Comparison of ENCODE assay signal across 1 cellular context in the genomic region with DNA sequence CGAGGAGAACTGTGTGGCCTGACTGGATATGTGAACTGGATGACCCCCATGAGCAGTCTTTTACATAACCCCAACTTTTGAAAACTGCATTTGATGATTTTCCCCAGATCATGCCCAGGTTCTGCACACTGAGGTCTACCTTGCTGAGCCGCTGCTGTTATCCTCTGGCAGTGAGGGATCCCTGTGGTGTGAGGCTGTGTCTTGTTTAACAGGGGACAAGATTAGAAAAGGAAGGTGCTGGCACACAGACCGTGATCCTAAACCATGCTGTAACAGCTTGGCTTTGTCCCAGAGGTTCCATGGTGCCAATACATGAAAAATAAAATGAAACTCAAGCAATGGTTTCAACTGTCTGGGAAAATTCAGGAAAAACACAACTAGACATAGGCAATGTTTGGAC.
TF ChIP-seq lines count a peak whose summit lies in the region.

No MANE protein-coding gene starts in this region.

TF ChIP-seq in K562, 482 proteins besides CTCF, POLR2A, EP300 and RAD21 (continued from another document):
- TF ChIP-seq ELF2 (CRISPR knock-in tag; IDR thresholded peaks at IDR 0.05) (no peak), ZNF668 (CRISPR knock-in tag; IDR thresholded peaks at IDR 0.05) (no peak), BCOR (IDR thresholded peaks at IDR 0.05) (no peak), ZNF253 (CRISPR knock-in tag; conservative IDR thresholded peaks at IDR 0.05) (no peak), MAFK (IDR thresholded peaks at IDR 0.05; ENCODE audit: low read length) (no peak), ZNF584 (CRISPR knock-in tag; IDR thresholded peaks at IDR 0.05; ENCODE audit: low read depth) (no peak), NEUROD1 (IDR thresholded peaks at IDR 0.05; ENCODE audit: borderline replicate concordance, low read depth, low read length, partially characterized antibody) (no peak), KAT7 (CRISPR knock-in tag; IDR thresholded peaks at IDR 0.05; ENCODE audit: borderline replicate concordance) (no peak), ETV1 (tag; conservative IDR thresholded peaks at IDR 0.05; ENCODE audit: low read depth) (no peak)
